In the genomic region with DNA sequence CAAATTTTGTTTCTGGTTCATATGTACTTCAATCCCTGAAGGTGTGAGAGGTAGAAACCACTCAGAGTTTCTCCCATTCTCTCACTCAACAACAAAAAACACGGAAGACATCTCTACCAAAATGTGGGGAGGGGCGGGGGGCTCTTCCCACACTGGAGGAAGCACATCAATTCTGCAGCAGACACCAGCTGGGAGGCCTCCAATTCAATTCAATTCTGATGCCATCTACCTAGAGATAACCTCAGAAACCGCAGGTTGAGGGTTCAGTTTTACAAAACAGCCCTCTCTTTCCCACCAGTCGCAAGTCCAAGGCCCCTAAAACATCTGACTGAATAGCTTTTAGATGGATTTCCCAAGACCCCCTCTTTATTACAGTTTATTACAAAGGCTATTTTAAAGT, we compare ENCODE assay signal across 1 cellular context.
TF ChIP-seq lines count a peak whose summit lies in the region.

No MANE protein-coding gene starts in this region.

TF ChIP-seq in IMR-90, 13 proteins besides CTCF, POLR2A, EP300 and RAD21:
- TF ChIP-seq SMC3 (IDR thresholded peaks at IDR 0.05; ENCODE audit: low read depth, low read length) (no peak), MXI1 (IDR thresholded peaks at IDR 0.05; ENCODE audit: borderline replicate concordance, low read depth, low read length) (no peak), CEBPB (IDR thresholded peaks at IDR 0.05; ENCODE audit: low read depth, low read length) (no peak), RFX5 (IDR thresholded peaks at IDR 0.05; ENCODE audit: low read depth, low read length) (no peak), NFE2L2 (IDR thresholded peaks at IDR 0.05; ENCODE audit: low read depth, low read length) (no peak), MAZ (IDR thresholded peaks at IDR 0.05; ENCODE audit: borderline replicate concordance, low read depth, low read length) (no peak), MAFK (IDR thresholded peaks at IDR 0.05; ENCODE audit: low read depth, low read length) (no peak), USF2 (IDR thresholded peaks at IDR 0.05; ENCODE audit: low read depth, low read length) (no peak), CHD1 (IDR thresholded peaks at IDR 0.05; ENCODE audit: low read depth, low read length) (no peak)
- TF ChIP-seq, protein P1, sequence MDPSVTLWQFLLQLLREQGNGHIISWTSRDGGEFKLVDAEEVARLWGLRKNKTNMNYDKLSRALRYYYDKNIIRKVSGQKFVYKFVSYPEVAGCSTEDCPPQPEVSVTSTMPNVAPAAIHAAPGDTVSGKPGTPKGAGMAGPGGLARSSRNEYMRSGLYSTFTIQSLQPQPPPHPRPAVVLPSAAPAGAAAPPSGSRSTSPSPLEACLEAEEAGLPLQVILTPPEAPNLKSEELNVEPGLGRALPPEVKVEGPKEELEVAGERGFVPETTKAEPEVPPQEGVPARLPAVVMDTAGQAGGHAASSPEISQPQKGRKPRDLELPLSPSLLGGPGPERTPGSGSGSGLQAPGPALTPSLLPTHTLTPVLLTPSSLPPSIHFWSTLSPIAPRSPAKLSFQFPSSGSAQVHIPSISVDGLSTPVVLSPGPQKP (IDR thresholded peaks at IDR 0.05; ENCODE audit: borderline replicate concordance, low read depth, low read length): no peak
